ENCODE assay signal across 7 cellular contexts in the genomic region with DNA sequence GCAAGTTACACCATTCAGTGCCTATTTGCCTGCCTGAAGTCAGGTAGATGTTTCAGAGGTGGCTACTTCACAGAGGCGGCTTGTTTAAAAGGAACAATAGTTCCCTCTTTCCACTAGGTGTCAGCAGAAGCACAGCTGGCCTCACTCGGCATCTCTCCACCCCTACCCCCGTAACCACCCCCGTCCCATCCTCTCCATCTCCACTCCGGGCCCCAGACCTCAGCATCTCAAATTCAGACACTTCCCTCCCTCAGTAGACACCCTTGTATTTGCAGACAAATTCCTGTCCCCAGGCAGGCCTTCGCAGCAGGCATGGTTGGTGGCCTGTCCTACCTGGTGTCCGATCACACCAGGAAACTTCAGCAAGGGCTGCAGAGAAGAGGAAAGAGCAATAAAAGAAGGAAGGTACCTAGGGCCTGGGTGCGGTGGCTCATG.
DNase-seq lines count a peak whose midpoint lies in the region; ATAC-seq and TF ChIP-seq lines count a peak whose summit lies in the region.

No MANE protein-coding gene starts in this region.

- peaks cover 10% of the 10 kb centered on the region for H3K4me1 Mint-ChIP-seq in T-helper 1 cell treated with Interleukin-12 subunit alpha and Interleukin-12 subunit beta and Interleukin-4 antibody, amounts not matched to agents 30 μg/mL and 1 μg/mL, for 36 hours (ENCODE audit: low read depth)

- H3K9me3 Mint-ChIP-seq in T-helper 1 cell treated with Interleukin-12 subunit alpha and Interleukin-12 subunit beta and Interleukin-4 antibody, amounts not matched to agents 30 μg/mL and 1 μg/mL, for 36 hours, result no peaks in the 10 kb centered on the region

- no peaks in the 10 kb centered on the region for H3K36me3 Mint-ChIP-seq in T-helper 1 cell treated with Interleukin-12 subunit alpha and Interleukin-12 subunit beta and Interleukin-4 antibody, amounts not matched to agents 30 μg/mL and 1 μg/mL, for 36 hours (ENCODE audit: low read depth)

- in situ Hi-C loops in astrocyte of the spinal cord (cut with HindIII; ENCODE audit: low sequenced_read_pairs), result no loop called here

- TF ChIP-seq CTCF in GM12874 (IDR thresholded peaks at IDR 0.05; ENCODE audit: insufficient read depth, low read depth, low read length) (peak; percentile 83), astrocyte of the spinal cord (IDR thresholded peaks at IDR 0.05; ENCODE audit: low read depth, low read length) (peak; percentile 77)

- ATAC-seq in HG03571 (IDR thresholded peaks at IDR 0.05; ENCODE audit: unreplicated experiment), result no peak

- H3K27me3 Mint-ChIP-seq in T-helper 1 cell treated with Interleukin-12 subunit alpha and Interleukin-12 subunit beta and Interleukin-4 antibody, amounts not matched to agents 30 μg/mL and 1 μg/mL, for 36 hours (ENCODE audit: low read depth), result peaks cover 5% of the 10 kb centered on the region

- H3K36me3 ChIP-seq in iPS-15b (ENCODE audit: control insufficient read depth, insufficient read depth, low read length), result no peaks in the 10 kb centered on the region

- H3K4me1 ChIP-seq in iPS-15b (ENCODE audit: control insufficient read depth, insufficient read depth, low read length), result no peaks in the 10 kb centered on the region

- no peaks in the 10 kb centered on the region for H3K27me3 ChIP-seq in iPS-15b (ENCODE audit: control insufficient read depth, insufficient read depth, low read length)

- H3K4me3 ChIP-seq in astrocyte of the spinal cord (ENCODE audit: low read depth, low read length) (no peak overlapping the region), iPS-15b (ENCODE audit: low read depth, low read length) (peak overlapping the region; percentile 11)

- H3K4me3 Mint-ChIP-seq in T-helper 1 cell treated with Interleukin-12 subunit alpha and Interleukin-12 subunit beta and Interleukin-4 antibody, amounts not matched to agents 30 μg/mL and 1 μg/mL, for 36 hours, result peak overlapping the region; percentile 62

- peak; percentile 46 for DNase-seq in NCI-H146 treated with DMSO at 0.1 percent for 48 hours (lab: John Stamatoyannopoulos, UW; ENCODE audit: unreplicated experiment)
- DNase-seq in astrocyte of the spinal cord (ENCODE audit: low read depth, low spot score), result peak; percentile 35
- DNase-seq in stimulated activated CD4-positive, alpha-beta T cell treated with anti-CD3 and anti-CD28 coated beads, Interleukin-12 subunit alpha, Interleukin-12 subunit beta, amount 100 ng/mL, for 24 hours (ENCODE audit: low read depth in 2 of 2), result peak; percentile 24 to 26

- H3K27ac Mint-ChIP-seq in T-helper 1 cell treated with Interleukin-12 subunit alpha and Interleukin-12 subunit beta and Interleukin-4 antibody, amounts not matched to agents 30 μg/mL and 1 μg/mL, for 36 hours, result peak overlapping the region; percentile 55

- no peak overlapping the region for H3K9ac ChIP-seq in iPS-15b (ENCODE audit: low read depth, low read length)

- H3K9me3 ChIP-seq in iPS-15b (ENCODE audit: control insufficient read depth, insufficient read depth, low read length), result no peaks in the 10 kb centered on the region
